ENCODE assay signal across 15 cellular contexts in genomic region chr4:144650311-144650820, GRCh38. TPM values are rescaled to one million over a fixed set of nuclear protein-coding genes. Genes with fewer than 3 reads are reported as not detected.
DNase-seq lines count a peak whose midpoint lies in the region; ATAC-seq and TF ChIP-seq lines count a peak whose summit lies in the region.
"Had no signal": no experiment of that assay in that cellular context is flagged by ENCODE, and none has a peak within 500 bp of the region (broad histone marks: within the 10 kb centered on the region; RNA-seq: fewer than 3 reads in every experiment).

No MANE protein-coding gene starts in this region.

- H3K4me1 ChIP-seq in DND-41 (ENCODE audit: insufficient read depth, low read length) (peaks cover 51% of the 10 kb centered on the region), mesenchymal stem cell (ENCODE audit: control insufficient read depth, insufficient read depth, low read depth, low read length) (peaks cover 8% of the 10 kb centered on the region)

- no peak overlapping the region for H3K4ac ChIP-seq in mesenchymal stem cell (ENCODE audit: low read depth in 1 of 2, low read length in 2 of 2)

- H3K9ac ChIP-seq in DND-41 (ENCODE audit: low read depth, low read length) (peak overlapping the region; percentile 74), mesenchymal stem cell (ENCODE audit: low read length) (no peak overlapping the region)
- H3K9ac ChIP-seq: GM23248 had no signal

- H2AFZ ChIP-seq in DND-41 (ENCODE audit: low read depth, low read length) (no peak overlapping the region), mesenchymal stem cell (ENCODE audit: low read depth, low read length) (no peak overlapping the region)
- H2AFZ ChIP-seq: GM23248, PC-9 had no signal

- 100% methylated on average over 2 of the region's 5 CpGs for WGBS in mesenchymal stem cell

- no peak overlapping the region for H4K8ac ChIP-seq in mesenchymal stem cell (ENCODE audit: low read length)

- POLR2A ChIA-PET in CD4-positive, alpha-beta T cell (lab: Charles Lee) = no interaction called here

- no peak overlapping the region for H3K14ac ChIP-seq in mesenchymal stem cell (ENCODE audit: low read length in 2 of 2)

- H2BK5ac ChIP-seq in mesenchymal stem cell (ENCODE audit: low read depth, low read length, poor library complexity, severe bottlenecking) = no peak overlapping the region

- H3K23ac ChIP-seq in mesenchymal stem cell (ENCODE audit: low read length in 2 of 2) = no peak overlapping the region

- H3K9me3 Mint-ChIP-seq in CD4-positive, alpha-beta T cell = no peaks in the 10 kb centered on the region

- H3K36me3 ChIP-seq in DND-41 (ENCODE audit: insufficient read depth, low read length) (peaks cover 13% of the 10 kb centered on the region; the same call in 1 of the 2 replicates), KOPT-K1 (ENCODE audit: insufficient read depth, low read length) (peaks cover 22% of the 10 kb centered on the region), brain microvascular endothelial cell (replicated peaks) (peaks cover 15% of the 10 kb centered on the region), mesenchymal stem cell (ENCODE audit: control insufficient read depth in 1 of 2, insufficient read depth in 2 of 2, low read depth in 1 of 2, low read length in 2 of 2) (no peaks in the 10 kb centered on the region)
- H3K36me3 ChIP-seq: ovary had no signal

- H3K27me3 ChIP-seq in DND-41 (ENCODE audit: insufficient read depth, low read length, poor library complexity) = no peaks in the 10 kb centered on the region
- H3K27me3 ChIP-seq in brain microvascular endothelial cell (replicated peaks) = no peaks in the 10 kb centered on the region
- H3K27me3 ChIP-seq in mesenchymal stem cell (ENCODE audit: control insufficient read depth in 1 of 2, insufficient read depth in 1 of 2, low read length in 2 of 2) = peaks cover 0 to 31% of the 10 kb centered on the region in 2 experiments
- H3K27me3 ChIP-seq in CD4-positive, alpha-beta T cell (ENCODE audit: control insufficient read depth, insufficient read depth, low read length) = peaks cover 36% of the 10 kb centered on the region
- H3K27me3 ChIP-seq: ovary had no signal

- H3K27ac ChIP-seq in DND-41 (ENCODE audit: low read length) (peak overlapping the region; percentile 90), KOPT-K1 (ENCODE audit: low read depth, low read length, poor library complexity, severe bottlenecking) (peak overlapping the region; percentile 100), brain microvascular endothelial cell (no peak overlapping the region), mesenchymal stem cell (ENCODE audit: low read length, poor library complexity, severe bottlenecking) (peak overlapping the region; percentile 79)
- H3K27ac ChIP-seq in CD4-positive, alpha-beta T cell (ENCODE audit: low read depth, low read length) = no peak overlapping the region
- H3K27ac ChIP-seq: epithelial cell of prostate, GM23248, ovary, PC-9 had no signal

- H2BK120ac ChIP-seq in mesenchymal stem cell (ENCODE audit: low read depth, low read length) = no peak overlapping the region

- no peak overlapping the region for H4K91ac ChIP-seq in mesenchymal stem cell (ENCODE audit: low read length)

- in situ Hi-C loops in brain microvascular endothelial cell (cut with HindIII; ENCODE audit: low pct_ligation_motif_present, low sequenced_read_pairs) = no loop called here

- no peak overlapping the region for H2AK5ac ChIP-seq in mesenchymal stem cell (ENCODE audit: low read length, severe bottlenecking)

- peaks cover 83% of the 10 kb centered on the region for H3K79me2 ChIP-seq in DND-41 (ENCODE audit: insufficient read depth, low read length)

- H4K20me1 ChIP-seq in DND-41 (ENCODE audit: insufficient read depth, low read length) = no peaks in the 10 kb centered on the region

- peaks cover 39% of the 10 kb centered on the region for H3K27me3 Mint-ChIP-seq in CD4-positive, alpha-beta T cell

- no peak overlapping the region for H2BK15ac ChIP-seq in mesenchymal stem cell (ENCODE audit: low read depth, poor library complexity, severe bottlenecking)

- DNase-seq in DND-41 = no peak
- DNase-seq in brain microvascular endothelial cell = no peak
- no peak for DNase-seq in mesenchymal stem cell
- no peak for DNase-seq in COLO668 (lab: John Stamatoyannopoulos, UW; ENCODE audit: unreplicated experiment)
- DNase-seq in stimulated activated CD4-positive, alpha-beta T cell treated with anti-CD3 and anti-CD28 coated beads, Interleukin-2, amount 100 ng/mL, for 24 hours = no peak
- no peak for DNase-seq in HK-2 (ENCODE audit: unreplicated experiment)
- DNase-seq in CD4-positive, alpha-beta T cell = no peak
- DNase-seq: Calu3; GM23248; NCI-H446 treated with DMSO at 0.1 percent for 48 hours; ovary; PC-9; stimulated activated CD4-positive, alpha-beta T cell treated with anti-CD3 and anti-CD28 coated beads, Interleukin-4, amount 100 ng/mL, for 1 hour had no signal

- CTCF ChIA-PET in CD4-positive, alpha-beta T cell (lab: Charles Lee) = no interaction called here

- no peak overlapping the region for H2BK12ac ChIP-seq in mesenchymal stem cell (ENCODE audit: low read length in 2 of 2)

- ATAC-seq in DND-41 (ENCODE audit: insufficient read depth, low read depth) = no peak
- no peak for ATAC-seq in CD4-positive, alpha-beta T cell (ENCODE audit: poor library complexity)

- H3K18ac ChIP-seq in mesenchymal stem cell (ENCODE audit: low read depth in 1 of 2, low read length in 2 of 2) = no peak overlapping the region

- no peak overlapping the region for H3K4me3 Mint-ChIP-seq in CD4-positive, alpha-beta T cell

- H3K4me3 ChIP-seq in DND-41 (ENCODE audit: low read depth in 1 of 2, low read length in 2 of 2) (peak overlapping the region in 1 of 2 experiments; percentile 78; a peak in 2 of 4 replicates), brain microvascular endothelial cell (ENCODE audit: low read depth, low read length) (peak overlapping the region; percentile 84), mesenchymal stem cell (ENCODE audit: insufficient read depth in 1 of 2, low read depth in 1 of 2, low read length in 2 of 2) (no peak overlapping the region)
- H3K4me3 ChIP-seq: GM23248, ovary, PC-9 had no signal

- no peak for TF ChIP-seq CTCF in DND-41 (IDR thresholded peaks at IDR 0.05; ENCODE audit: borderline replicate concordance, extremely low read depth, low read length, poor library complexity, severe bottlenecking)
- TF ChIP-seq CTCF in brain microvascular endothelial cell (IDR thresholded peaks at IDR 0.05; ENCODE audit: low read depth, low read length, missing control alignments) = no peak
- TF ChIP-seq CTCF in CD4-positive, alpha-beta T cell (IDR thresholded peaks at IDR 0.05) = no peak

- no peak overlapping the region for H3K27ac Mint-ChIP-seq in CD4-positive, alpha-beta T cell

- H3K9me3 ChIP-seq in DND-41 (ENCODE audit: insufficient read depth, low read length, severe bottlenecking) (no peaks in the 10 kb centered on the region), KOPT-K1 (ENCODE audit: insufficient read depth, low read length, poor library complexity, severe bottlenecking) (no peaks in the 10 kb centered on the region), mesenchymal stem cell (ENCODE audit: control insufficient read depth, low read length) (no peaks in the 10 kb centered on the region)
- H3K9me3 ChIP-seq in CD4-positive, alpha-beta T cell (ENCODE audit: control insufficient read depth, low read length) = no peaks in the 10 kb centered on the region
- H3K9me3 ChIP-seq: ovary had no signal

- H3K4me1 Mint-ChIP-seq in CD4-positive, alpha-beta T cell (ENCODE audit: low read depth) = peaks cover 15% of the 10 kb centered on the region

- intact Hi-C loops in CD4-positive, alpha-beta T cell (cut with DNase I, micrococcal nuclease) = no loop called here

- H3K4me2 ChIP-seq in DND-41 (ENCODE audit: insufficient read depth, low read length) (peak overlapping the region; percentile 70), mesenchymal stem cell (ENCODE audit: low read length, poor library complexity, severe bottlenecking) (no peak overlapping the region)
- H3K4me2 ChIP-seq: PC-9 had no signal

- peaks cover 7% of the 10 kb centered on the region for H3K79me1 ChIP-seq in mesenchymal stem cell (replicated peaks; ENCODE audit: low read length, poor library complexity, severe bottlenecking)

- no peaks in the 10 kb centered on the region for H3K36me3 Mint-ChIP-seq in CD4-positive, alpha-beta T cell (ENCODE audit: low read depth)

RNA-seq across cellular contexts. Expression of gene HHIP, which starts 4.4 kb away (rescaled TPM):
- 0.01 TPM for polyA plus RNA-seq in mesenchymal stem cell (2013, experiment 1 of 2)
- polyA plus RNA-seq in mesenchymal stem cell (2013, experiment 2 of 2) = under 0.01 TPM
- not detected for total RNA-seq in CD4-positive, alpha-beta T cell
- total RNA-seq: PC-9 had no signal

Comparison
In these comparisons a context has a peak if more than half of its experiments do, and no peak if none do; other contexts are left out.
1. H3K27ac ChIP-seq: peak in DND-41 (single experiment), KOPT-K1 (single experiment) and mesenchymal stem cell (single experiment); none in brain microvascular endothelial cell (single experiment) and CD4-positive, alpha-beta T cell (single experiment).